17 cellular contexts compared by ENCODE assay signal in the genomic region with DNA sequence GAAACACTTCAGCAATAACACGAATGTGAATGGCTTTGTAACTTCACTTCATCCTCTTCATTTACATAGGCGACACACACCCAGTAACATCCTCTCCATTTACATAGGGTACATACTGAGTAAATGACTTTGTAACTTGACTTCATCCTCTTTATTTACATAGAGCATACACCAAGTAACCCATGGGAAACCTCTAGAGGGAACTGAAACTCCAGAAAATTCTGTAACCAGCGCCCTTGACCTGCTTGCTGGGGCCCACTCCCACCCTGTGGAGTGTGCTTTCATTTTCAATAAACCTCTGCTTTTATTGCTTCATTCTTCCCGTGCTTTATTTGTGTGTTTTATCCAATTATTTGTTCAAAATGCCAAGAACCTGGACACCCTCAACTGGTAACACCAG.
DNase-seq lines count a peak whose midpoint lies in the region; ATAC-seq lines count a peak whose summit lies in the region.
"Had no signal": no experiment of that assay in that cellular context is flagged by ENCODE, and none has a peak within 500 bp of the region (broad histone marks: within the 10 kb centered on the region; RNA-seq: fewer than 3 reads in every experiment).

No MANE protein-coding gene starts in this region.

- DNase-seq in SKM-1 treated with dmso at 0.1 percent for 144 hours (lab: John Stamatoyannopoulos, UW; ENCODE audit: unreplicated experiment) (peak; percentile 52), SKM-1 (lab: John Stamatoyannopoulos, UW; ENCODE audit: unreplicated experiment) (no peak), GM23248 (no peak), DMS114 treated with DMSO at 0.1 percent for 48 hours (lab: John Stamatoyannopoulos, UW; ENCODE audit: unreplicated experiment) (no peak)
- DNase-seq in stimulated activated naive CD4-positive, alpha-beta T cell (lab: John Stamatoyannopoulos, UW): no peak
- DNase-seq in stimulated activated CD8-positive, alpha-beta memory T cell treated with anti-CD3 and anti-CD28 coated beads, Interleukin-4, amount 100 ng/mL, for 48 hours: no peak
- DNase-seq: central memory CD4-positive, alpha-beta T cell; EL; left ventricle myocardium superior; NCI-H1105; stimulated activated CD4-positive, alpha-beta T cell treated with anti-CD3 and anti-CD28 coated beads, Interleukin-4, amount 100 ng/mL, for 24 hours; tibial artery had no signal

- H3K79me2 ChIP-seq in GM23248 (ENCODE audit: insufficient read depth): no peaks in the 10 kb centered on the region

- 52 to 56% methylated on average over 4 of the region's 4 CpGs for WGBS in GM23248 (ENCODE audit: low coverage in 1 of 2, low lambda C conversion rate in 2 of 2, missing lambda C conversion rate in 2 of 2), 2 experiments

- no peaks in the 10 kb centered on the region for H3K27me3 ChIP-seq in GM23248 (replicated peaks; ENCODE audit: insufficient read depth)
- H3K27me3 ChIP-seq: tibial artery had no signal

- H3K9me3 ChIP-seq in GM23248 (ENCODE audit: low read depth): no peaks in the 10 kb centered on the region
- H3K9me3 ChIP-seq: A549, prostate gland, tibial artery had no signal

- H2AFZ ChIP-seq in GM23248: no peak overlapping the region

- no peak overlapping the region for H3K4me3 ChIP-seq in GM23248
- H3K4me3 ChIP-seq: A549, prostate gland, tibial artery had no signal

- in situ Hi-C loops in GM23248 (cut with MboI): no loop called here

- H3K9ac ChIP-seq in GM23248: no peak overlapping the region

- peaks cover 15% of the 10 kb centered on the region; the same call in 1 of the 2 replicates for H3F3A ChIP-seq in GM23248 (ENCODE audit: insufficient read depth)

- no peak overlapping the region for H3K27ac ChIP-seq in GM23248
- H3K27ac ChIP-seq: A549, prostate gland, tibial artery had no signal

- H3K9me2 ChIP-seq in GM23248 (ENCODE audit: insufficient read depth): no peaks in the 10 kb centered on the region

- H3K4me1 ChIP-seq in GM23248 (ENCODE audit: insufficient read depth): peaks cover 17% of the 10 kb centered on the region
- H3K4me1 ChIP-seq: A549, prostate gland, tibial artery had no signal

- H3K36me3 ChIP-seq in GM23248 (ENCODE audit: low read depth): no peaks in the 10 kb centered on the region
- H3K36me3 ChIP-seq: prostate gland, tibial artery had no signal

- no peaks in the 10 kb centered on the region for H4K20me1 ChIP-seq in GM23248 (ENCODE audit: insufficient read depth)

- H3K4me2 ChIP-seq in GM23248 (ENCODE audit: unreplicated experiment): no peak overlapping the region
- H3K4me2 ChIP-seq: A549 had no signal

- ATAC-seq in HG02759 (IDR thresholded peaks at IDR 0.05; ENCODE audit: unreplicated experiment) (peak; percentile 96), HG03457 (IDR thresholded peaks at IDR 0.05; ENCODE audit: unreplicated experiment) (peak; percentile 94)
- ATAC-seq: A549; activated T-helper 17 cell treated with anti-CD3 and anti-CD28 coated beads, Interleukin-2, amount 50 U/mL, for 72 hours; left ventricle myocardium superior had no signal
